ENCODE assay signal across 19 cellular contexts in genomic region chr13:95656386-95657015, GRCh38. TPM values are rescaled to one million over a fixed set of nuclear protein-coding genes. Genes with fewer than 3 reads are reported as not detected.
DNase-seq lines count a peak whose midpoint lies in the region; ATAC-seq, FAIRE-seq and TF ChIP-seq lines count a peak whose summit lies in the region.
"Had no signal": no experiment of that assay in that cellular context is flagged by ENCODE, and none has a peak within 500 bp of the region (broad histone marks: within the 10 kb centered on the region; RNA-seq: fewer than 3 reads in every experiment).

No MANE protein-coding gene starts in this region.

- H3K9me2 ChIP-seq in PC-9 (ENCODE audit: insufficient read depth) = no peaks in the 10 kb centered on the region

- H2BK20ac ChIP-seq in IMR-90 (ENCODE audit: low read depth, low read length) = no peak overlapping the region

- no peak overlapping the region for H2AK5ac ChIP-seq in IMR-90 (ENCODE audit: low read depth, low read length)
- H2AK5ac ChIP-seq in trophoblast cell (ENCODE audit: low read length) = no peak overlapping the region

- no peak for DNase-seq in IMR-90
- DNase-seq in PC-9 = peak in 1 of 2 experiments; percentile 82
- peak; percentile 45 for DNase-seq in bronchial epithelial cell (ENCODE audit: low read depth)
- peak; percentile 68 to 91 for DNase-seq in trophoblast cell
- no peak for DNase-seq in stimulated activated CD4-positive, alpha-beta T cell treated with anti-CD3 and anti-CD28 coated beads, Interleukin-12 subunit alpha, Interleukin-12 subunit beta, amount 100 ng/mL, for 4 hours
- DNase-seq: CD8-positive, alpha-beta T cell; COR-L47; DND-41; GDM1 had no signal

- H2BK5ac ChIP-seq in IMR-90 (ENCODE audit: low read depth, low read length, poor library complexity, severe bottlenecking) (no peak overlapping the region), trophoblast cell (ENCODE audit: low read depth, low read length, poor library complexity) (no peak overlapping the region)

- no peak overlapping the region for H2AK9ac ChIP-seq in IMR-90 (replicated peaks; ENCODE audit: low read depth, low read length, poor library complexity)

- H4K8ac ChIP-seq in IMR-90 (ENCODE audit: low read depth in 2 of 2, low read length in 2 of 2) (no peak overlapping the region), trophoblast cell (ENCODE audit: low read depth, low read length) (no peak overlapping the region)

- no CpG with 5 or more reads among the region's 3 CpGs for WGBS in IMR-90 (ENCODE audit: extremely low coverage in 2 of 2, insufficient read length in 1 of 2), 2 experiments
- WGBS in trophoblast cell (ENCODE audit: extremely low coverage, insufficient coverage, insufficient read length) = no CpG with 5 or more reads among the region's 3 CpGs

- no peak for TF ChIP-seq POLR2A in IMR-90 (IDR thresholded peaks at IDR 0.05; ENCODE audit: low read depth, low read length)

- BruUV-seq in IMR-90 (replicated peaks; lab: Mats Ljungman, UMichigan) = no TSS peak
- no TSS peak for BruUV-seq in PC-9 (replicated peaks; lab: Mats Ljungman, UMichigan)

- H3K4ac ChIP-seq in IMR-90 (ENCODE audit: low read depth, low read length) (no peak overlapping the region), trophoblast cell (ENCODE audit: low read depth, low read length) (no peak overlapping the region)

- no peaks in the 10 kb centered on the region for H3K4me1 ChIP-seq in IMR-90 (ENCODE audit: control insufficient read depth, insufficient read depth, low read length)
- H3K4me1 ChIP-seq in PC-9 (replicated peaks; ENCODE audit: insufficient read depth) = peaks cover 14% of the 10 kb centered on the region
- H3K4me1 ChIP-seq in trophoblast cell (ENCODE audit: control insufficient read depth in 1 of 2, insufficient read depth in 2 of 2, low read length in 2 of 2) = no peaks in the 10 kb centered on the region
- H3K4me1 ChIP-seq: A549 had no signal

- H3K4me2 ChIP-seq in IMR-90 (ENCODE audit: low read depth, low read length) (no peak overlapping the region), PC-9 (peak overlapping the region; percentile 14; the same call in 1 of the 2 replicates), trophoblast cell (ENCODE audit: low read length) (no peak overlapping the region)
- H3K4me2 ChIP-seq: A549 had no signal

- H2BK12ac ChIP-seq in trophoblast cell (ENCODE audit: low read length) = no peak overlapping the region

- no peaks in the 10 kb centered on the region for H3K9me1 ChIP-seq in IMR-90 (ENCODE audit: insufficient read depth, low read length)

- H3K9ac ChIP-seq in IMR-90 (ENCODE audit: low read depth, low read length) = no peak overlapping the region
- H3K9ac ChIP-seq in trophoblast cell (ENCODE audit: low read length) = no peak overlapping the region

- no peak overlapping the region for H3K56ac ChIP-seq in IMR-90 (ENCODE audit: extremely low read depth, insufficient read depth, low read length)

- CTCF ChIA-PET in IMR-90 (lab: Yijun Ruan, JAX) (no interaction called here), PC-9 (lab: Charles Lee) (interaction anchor here (0.6 kb wide), 1 partner anchor 32 kb away, joined by 6 read pairs; no protein-coding TSS in a partner anchor)

- H3K27me3 ChIP-seq in IMR-90 (ENCODE audit: control insufficient read depth, insufficient read depth, low read length) = peaks cover 13% of the 10 kb centered on the region
- H3K27me3 ChIP-seq in PC-9 (ENCODE audit: insufficient read depth, low read depth) = no peaks in the 10 kb centered on the region
- no peaks in the 10 kb centered on the region for H3K27me3 ChIP-seq in bronchial epithelial cell (ENCODE audit: control insufficient read depth, insufficient read depth, low read length)
- H3K27me3 ChIP-seq in trophoblast cell (ENCODE audit: insufficient read depth, low read length) = no peaks in the 10 kb centered on the region

- in situ Hi-C loops in IMR-90 (cut with MboI; ENCODE audit: low sequenced_read_pairs) = no loop called here

- H3K14ac ChIP-seq in IMR-90 (replicated peaks; ENCODE audit: low read depth, low read length) = no peak overlapping the region
- no peak overlapping the region for H3K14ac ChIP-seq in trophoblast cell (ENCODE audit: low read length)

- no peak overlapping the region for H3K27ac ChIP-seq in IMR-90 (ENCODE audit: insufficient read depth, low read length)
- H3K27ac ChIP-seq in PC-9 = no peak overlapping the region
- H3K27ac ChIP-seq in trophoblast cell (ENCODE audit: low read depth, low read length) = no peak overlapping the region
- H3K27ac ChIP-seq: A549 had no signal

- POLR2A ChIA-PET in IMR-90 (lab: Charles Lee; ENCODE audit: unreplicated experiment) (no interaction called here), PC-9 (lab: Charles Lee; ENCODE audit: unreplicated experiment) (no interaction called here)

- no peak for TF ChIP-seq RAD21 in IMR-90 (IDR thresholded peaks at IDR 0.05; ENCODE audit: low read length)

- H4K5ac ChIP-seq in IMR-90 (ENCODE audit: low read depth, low read length) = no peak overlapping the region

- peaks cover 13% of the 10 kb centered on the region; the same call in 1 of the 2 replicates for H3F3A ChIP-seq in PC-9 (ENCODE audit: insufficient read depth, low read depth)

- H4K91ac ChIP-seq in IMR-90 (ENCODE audit: insufficient read depth, low read depth, low read length) (no peak overlapping the region), trophoblast cell (ENCODE audit: low read depth, low read length) (no peak overlapping the region)

- H3K4me3 ChIP-seq in IMR-90 (ENCODE audit: insufficient read depth, low read depth, low read length) (no peak overlapping the region), PC-9 (no peak overlapping the region), bronchial epithelial cell (ENCODE audit: low read depth, low read length) (no peak overlapping the region), trophoblast cell (ENCODE audit: low read depth, low read length) (no peak overlapping the region)
- H3K4me3 ChIP-seq: A549 had no signal

- no peaks in the 10 kb centered on the region for H3K79me1 ChIP-seq in IMR-90 (ENCODE audit: low read depth in 1 of 2, low read length in 2 of 2)
- no peaks in the 10 kb centered on the region for H3K79me1 ChIP-seq in trophoblast cell (ENCODE audit: low read length)

- H3K79me2 ChIP-seq in PC-9 (ENCODE audit: low read depth) = no peaks in the 10 kb centered on the region
- no peaks in the 10 kb centered on the region for H3K79me2 ChIP-seq in trophoblast cell (ENCODE audit: control insufficient read depth, insufficient read depth, low read length, poor library complexity)

- dilution Hi-C loops in IMR-90 (cut with HindIII; ENCODE audit: low sequenced_read_pairs, unreplicated experiment) = no loop called here

- H3K18ac ChIP-seq in IMR-90 (ENCODE audit: low read depth, low read length) (no peak overlapping the region), trophoblast cell (ENCODE audit: low read length) (no peak overlapping the region)

- no peak for FAIRE-seq in bronchial epithelial cell (lab: Jason Lieb, UNC)
- FAIRE-seq: A549, GM12892, GM19239, H54 had no signal

- intact Hi-C loops in IMR-90 (cut with micrococcal nuclease) (no loop called here), PC-9 (cut with micrococcal nuclease; ENCODE audit: unreplicated experiment) (no loop called here)

- H3K23ac ChIP-seq in IMR-90 (ENCODE audit: low read depth, low read length) (no peak overlapping the region), trophoblast cell (ENCODE audit: low read length) (no peak overlapping the region)

- no peak overlapping the region for H2AFZ ChIP-seq in IMR-90 (replicated peaks; ENCODE audit: low read length, poor library complexity)
- H2AFZ ChIP-seq in PC-9 = no peak overlapping the region
- H2AFZ ChIP-seq in trophoblast cell (ENCODE audit: insufficient read depth, low read length, poor library complexity) = no peak overlapping the region

- H2BK15ac ChIP-seq in IMR-90 (ENCODE audit: low read depth, low read length) = no peak overlapping the region

- H3K9me3 ChIP-seq in IMR-90 (ENCODE audit: control insufficient read depth, insufficient read depth, low read length) (no peaks in the 10 kb centered on the region), PC-9 (ENCODE audit: insufficient read depth, low read depth) (peaks cover 4% of the 10 kb centered on the region; the same call in 1 of the 2 replicates), trophoblast cell (ENCODE audit: insufficient read depth, low read depth, low read length) (no peaks in the 10 kb centered on the region)
- H3K9me3 ChIP-seq: A549 had no signal

- TF ChIP-seq CTCF in IMR-90 (conservative IDR thresholded peaks at IDR 0.05; ENCODE audit: low read depth, low read length) = no peak
- TF ChIP-seq CTCF in PC-9 (conservative IDR thresholded peaks at IDR 0.05) = no peak
- no peak for TF ChIP-seq CTCF in bronchial epithelial cell (IDR thresholded peaks at IDR 0.05; ENCODE audit: insufficient read depth, low read length, severe bottlenecking)

- H3K36me3 ChIP-seq in IMR-90 (ENCODE audit: control insufficient read depth, insufficient read depth, low read length) (no peaks in the 10 kb centered on the region), PC-9 (ENCODE audit: low read depth) (no peaks in the 10 kb centered on the region), bronchial epithelial cell (ENCODE audit: control insufficient read depth, insufficient read depth, low read length) (no peaks in the 10 kb centered on the region), trophoblast cell (ENCODE audit: control insufficient read depth in 1 of 2, insufficient read depth in 2 of 2, low read length in 2 of 2) (no peaks in the 10 kb centered on the region)

- H4K20me1 ChIP-seq in IMR-90 (ENCODE audit: insufficient read depth, low read length) (no peaks in the 10 kb centered on the region), PC-9 (ENCODE audit: insufficient read depth) (no peaks in the 10 kb centered on the region)

- ATAC-seq in IMR-90 (ENCODE audit: low read depth) (peak; percentile 40), GM21717 (IDR thresholded peaks at IDR 0.05; ENCODE audit: unreplicated experiment) (no peak), GM18858 (IDR thresholded peaks at IDR 0.05; ENCODE audit: unreplicated experiment) (no peak)
- ATAC-seq: A549; CD8-positive, alpha-beta T cell; HCT116 had no signal

- H4K12ac ChIP-seq in trophoblast cell (ENCODE audit: low read depth, low read length) = no peak overlapping the region

- no peak overlapping the region for H2BK120ac ChIP-seq in IMR-90 (ENCODE audit: low read depth, low read length)
- no peak overlapping the region for H2BK120ac ChIP-seq in trophoblast cell (ENCODE audit: insufficient read depth, low read length, poor library complexity)

RNA-seq across cellular contexts. Expression of gene DZIP1, which starts 12.0 kb away (rescaled TPM):
- 12.2 and 16.9 TPM in 2 replicates for total RNA-seq in IMR-90 (2012; rRNA removed)
- polyA plus RNA-seq in IMR-90 (2012; rRNA removed) = 13.1 and 15.9 TPM in 2 replicates
- polyA plus RNA-seq in IMR-90 (2012; cell fraction: cytosol; rRNA removed) = 6.5 and 11.4 TPM in 2 replicates
- 24.9 and 47.2 TPM in 2 replicates for polyA plus RNA-seq in IMR-90 (2012; cell fraction: nucleus; rRNA removed; ENCODE audit: low replicate concordance)
- not detected in 2 replicates for total RNA-seq in PC-9 (2021)
- 0.79 and 3.8 TPM in 2 replicates for total RNA-seq in bronchial epithelial cell
- polyA plus RNA-seq in trophoblast cell (2013) = 19.4 and 20.5 TPM in 2 replicates
- total RNA-seq: CD8-positive, alpha-beta T cell; HT-29 had no signal
- polyA plus RNA-seq: CD14-positive monocyte, IgD-negative memory B cell had no signal

RNA-seq across cellular contexts. Expression of gene DNAJC3, which starts 20.4 kb away (rescaled TPM):
- total RNA-seq in IMR-90 (2012; rRNA removed) (28.5 and 51.4 TPM in 2 replicates), PC-9 (2021) (8.1 and 10.5 TPM in 2 replicates), bronchial epithelial cell (58.4 and 72.7 TPM in 2 replicates)
- 8.7 and 10.7 TPM in 2 replicates for polyA plus RNA-seq in IMR-90 (2012; rRNA removed)
- polyA plus RNA-seq in IMR-90 (2012; cell fraction: cytosol; rRNA removed) = 3.3 and 3.8 TPM in 2 replicates
- 1.3 and 4.2 TPM in 2 replicates for polyA plus RNA-seq in IMR-90 (2012; cell fraction: nucleus; rRNA removed; ENCODE audit: low replicate concordance)
- polyA plus RNA-seq in trophoblast cell (2013) = 103 and 108 TPM in 2 replicates

Comparison
In these comparisons a context has a peak if more than half of its experiments do, and no peak if none do; other contexts are left out.
1. DNase-seq: peak in bronchial epithelial cell (single experiment) and trophoblast cell (2 of 2); none in IMR-90 (single experiment) and stimulated activated CD4-positive, alpha-beta T cell treated with anti-CD3 and anti-CD28 coated beads, Interleukin-12 subunit alpha, Interleukin-12 subunit beta, amount 100 ng/mL, for 4 hours (single experiment).